9 cellular contexts compared by ENCODE assay signal in genomic region chr12:104177663-104178501, GRCh38. TPM values are rescaled to one million over a fixed set of nuclear protein-coding genes. Genes with fewer than 3 reads are reported as not detected.
A peak's percentile ranks its signal among the peaks of the same experiment; 100 is the strongest.
DNase-seq lines count a peak whose midpoint lies in the region; ATAC-seq and TF ChIP-seq lines count a peak whose summit lies in the region.
"Had no signal": no experiment of that assay in that cellular context is flagged by ENCODE, and none has a peak within 500 bp of the region (broad histone marks: within the 10 kb centered on the region; RNA-seq: fewer than 3 reads in every experiment).

No MANE protein-coding gene starts in this region.

- POLR2A ChIA-PET in CD8-positive, alpha-beta T cell (lab: Charles Lee) = no interaction called here

- no peaks in the 10 kb centered on the region for H3K9me3 Mint-ChIP-seq in activated T-helper 1 cell treated with anti-CD3 and anti-CD28 coated beads, Interleukin-12 subunit alpha, Interleukin-12 subunit beta, Interleukin-2, Interleukin-4 antibody, amounts not matched to agents 30 ng/mL and 10 ng/mL and 1 ng/mL, durations not matched to agents 14 hours and 24 hours and 36 hours
- H3K9me3 Mint-ChIP-seq in CD8-positive, alpha-beta T cell = no peaks in the 10 kb centered on the region
- H3K9me3 Mint-ChIP-seq: activated naive CD4-positive, alpha-beta T cell treated with anti-CD3 and anti-CD28 coated beads, Interleukin-2, amount 50 U/mL, for 72 hours had no signal

- no peaks in the 10 kb centered on the region for H3K36me3 Mint-ChIP-seq in activated T-helper 1 cell treated with anti-CD3 and anti-CD28 coated beads, Interleukin-12 subunit alpha, Interleukin-12 subunit beta, Interleukin-2, Interleukin-4 antibody, amounts not matched to agents 30 ng/mL and 10 ng/mL and 1 ng/mL, durations not matched to agents 14 hours and 24 hours and 36 hours (ENCODE audit: low read depth)
- H3K36me3 Mint-ChIP-seq in CD8-positive, alpha-beta T cell = no peaks in the 10 kb centered on the region
- H3K36me3 Mint-ChIP-seq: activated naive CD4-positive, alpha-beta T cell treated with anti-CD3 and anti-CD28 coated beads, Interleukin-2, amount 50 U/mL, for 72 hours had no signal

- intact Hi-C loops in activated T-helper 1 cell treated with anti-CD3 and anti-CD28 coated beads, Interleukin-12 subunit alpha, Interleukin-12 subunit beta, Interleukin-2, Interleukin-4 antibody, amounts not matched to agents 30 ng/mL and 10 ng/mL and 1 ng/mL, durations not matched to agents 14 hours and 24 hours and 36 hours (cut with micrococcal nuclease) = no loop called here
- intact Hi-C loops in CD8-positive, alpha-beta T cell (cut with DNase I, micrococcal nuclease) = no loop called here

- H4K20me1 ChIP-seq in hepatocyte (ENCODE audit: insufficient read depth, poor library complexity, severe bottlenecking) = no peaks in the 10 kb centered on the region

- H3K27me3 ChIP-seq in ACC112 (ENCODE audit: insufficient read depth, low read length) (no peaks in the 10 kb centered on the region), hepatocyte (no peaks in the 10 kb centered on the region), stomach smooth muscle (ENCODE audit: control insufficient read depth in 1 of 2, insufficient read depth in 2 of 2, low read length in 2 of 2) (no peaks in the 10 kb centered on the region)
- no peaks in the 10 kb centered on the region for H3K27me3 ChIP-seq in CD8-positive, alpha-beta T cell (ENCODE audit: insufficient read depth, low read length)

- peak overlapping the region; percentile 41 for H3K4me3 ChIP-seq in ACC112 (ENCODE audit: low read depth, low read length)
- no peak overlapping the region for H3K4me3 ChIP-seq in hepatocyte
- peak overlapping the region; percentile 14 to 40 for H3K4me3 ChIP-seq in stomach smooth muscle (ENCODE audit: low read length in 2 of 2)
- no peak overlapping the region for H3K4me3 ChIP-seq in CD8-positive, alpha-beta T cell (ENCODE audit: low read depth, low read length)

- WGBS in hepatocyte (ENCODE audit: low lambda C conversion rate, missing lambda C conversion rate) = 50% methylated on average over 8 of the region's 8 CpGs

- H3K4me2 ChIP-seq in hepatocyte = peak overlapping the region; percentile 56

- H3K27ac ChIP-seq in ACC112 (ENCODE audit: low read depth, low read length) = peak overlapping the region; percentile 91
- peak overlapping the region; percentile 59 for H3K27ac ChIP-seq in hepatocyte
- H3K27ac ChIP-seq in stomach smooth muscle (ENCODE audit: low read length) = peak overlapping the region; percentile 83
- no peak overlapping the region for H3K27ac ChIP-seq in CD8-positive, alpha-beta T cell (ENCODE audit: low read depth, low read length)

- H3K9me2 ChIP-seq in hepatocyte (replicated peaks; ENCODE audit: insufficient read depth) = no peaks in the 10 kb centered on the region

- H3K9ac ChIP-seq in stomach smooth muscle (ENCODE audit: low read length in 2 of 2) = peak overlapping the region in 1 of 2 donors; percentile 40

- no peaks in the 10 kb centered on the region for H3K79me2 ChIP-seq in ACC112 (ENCODE audit: control insufficient read depth, insufficient read depth, low read length, unreplicated experiment)
- H3K79me2 ChIP-seq in hepatocyte = no peaks in the 10 kb centered on the region

- ATAC-seq in GM18498 (IDR thresholded peaks at IDR 0.05; ENCODE audit: unreplicated experiment) = no peak
- ATAC-seq in CD8-positive, alpha-beta T cell = no peak

- H3K9me3 ChIP-seq in hepatocyte (ENCODE audit: low read depth) = no peaks in the 10 kb centered on the region
- peaks cover 0 to 4% of the 10 kb centered on the region in 2 donors for H3K9me3 ChIP-seq in stomach smooth muscle (ENCODE audit: control insufficient read depth in 2 of 2, low read length in 2 of 2)
- no peaks in the 10 kb centered on the region for H3K9me3 ChIP-seq in CD8-positive, alpha-beta T cell (ENCODE audit: low read length)

- TF ChIP-seq CTCF in hepatocyte (IDR thresholded peaks at IDR 0.05; ENCODE audit: poor library complexity) = peak; percentile 27
- no peak for TF ChIP-seq CTCF in CD8-positive, alpha-beta T cell (IDR thresholded peaks at IDR 0.05)

- H3K4me3 Mint-ChIP-seq in activated T-helper 1 cell treated with anti-CD3 and anti-CD28 coated beads, Interleukin-12 subunit alpha, Interleukin-12 subunit beta, Interleukin-2, Interleukin-4 antibody, amounts not matched to agents 30 ng/mL and 10 ng/mL and 1 ng/mL, durations not matched to agents 14 hours and 24 hours and 36 hours = peak overlapping the region; percentile 11
- H3K4me3 Mint-ChIP-seq in CD8-positive, alpha-beta T cell = no peak overlapping the region

- H3K4me1 Mint-ChIP-seq in activated T-helper 1 cell treated with anti-CD3 and anti-CD28 coated beads, Interleukin-12 subunit alpha, Interleukin-12 subunit beta, Interleukin-2, Interleukin-4 antibody, amounts not matched to agents 30 ng/mL and 10 ng/mL and 1 ng/mL, durations not matched to agents 14 hours and 24 hours and 36 hours (ENCODE audit: low read depth) = peaks cover 15% of the 10 kb centered on the region
- no peaks in the 10 kb centered on the region for H3K4me1 Mint-ChIP-seq in CD8-positive, alpha-beta T cell (ENCODE audit: low read depth)

- H2AFZ ChIP-seq in ACC112 (ENCODE audit: low read length, unreplicated experiment) (peak overlapping the region; percentile 78), hepatocyte (no peak overlapping the region)

- peak; percentile 35 for DNase-seq in HuH-7 (ENCODE audit: low spot score)
- DNase-seq in activated T-helper 1 cell treated with anti-CD3 and anti-CD28 coated beads, Interleukin-12 subunit alpha, Interleukin-12 subunit beta, Interleukin-2, Interleukin-4 antibody, amounts not matched to agents 30 ng/mL and 10 ng/mL and 1 ng/mL, durations not matched to agents 14 hours and 24 hours and 36 hours (ENCODE audit: low spot score) = no peak
- DNase-seq in hepatocyte (ENCODE audit: low spot score) = peak; percentile 67
- no peak for DNase-seq in CD8-positive, alpha-beta T cell
- DNase-seq in retina = no peak

- no peaks in the 10 kb centered on the region for H3K27me3 Mint-ChIP-seq in activated T-helper 1 cell treated with anti-CD3 and anti-CD28 coated beads, Interleukin-12 subunit alpha, Interleukin-12 subunit beta, Interleukin-2, Interleukin-4 antibody, amounts not matched to agents 30 ng/mL and 10 ng/mL and 1 ng/mL, durations not matched to agents 14 hours and 24 hours and 36 hours (ENCODE audit: insufficient read depth)
- H3K27me3 Mint-ChIP-seq in CD8-positive, alpha-beta T cell (ENCODE audit: low read depth) = no peaks in the 10 kb centered on the region

- H3K4me1 ChIP-seq in ACC112 (ENCODE audit: control insufficient read depth, insufficient read depth, low read length, unreplicated experiment) (peaks cover 43% of the 10 kb centered on the region), hepatocyte (ENCODE audit: insufficient read depth) (peaks cover 13% of the 10 kb centered on the region), stomach smooth muscle (ENCODE audit: control insufficient read depth, insufficient read depth, low read length) (peaks cover 33% of the 10 kb centered on the region)
- H3K4me1 ChIP-seq in CD8-positive, alpha-beta T cell (ENCODE audit: insufficient read depth, low read length) = no peaks in the 10 kb centered on the region

- CTCF ChIA-PET in CD8-positive, alpha-beta T cell (lab: Charles Lee) = no interaction called here

- H3K36me3 ChIP-seq in ACC112 (ENCODE audit: insufficient read depth, low read length) (no peaks in the 10 kb centered on the region), hepatocyte (replicated peaks; ENCODE audit: insufficient read depth, low read depth) (no peaks in the 10 kb centered on the region), stomach smooth muscle (ENCODE audit: control insufficient read depth in 2 of 2, insufficient read depth in 2 of 2, low read length in 2 of 2) (no peaks in the 10 kb centered on the region)
- no peaks in the 10 kb centered on the region for H3K36me3 ChIP-seq in CD8-positive, alpha-beta T cell (ENCODE audit: insufficient read depth, low read length)

- peak overlapping the region; percentile 55 for H3K27ac Mint-ChIP-seq in activated T-helper 1 cell treated with anti-CD3 and anti-CD28 coated beads, Interleukin-12 subunit alpha, Interleukin-12 subunit beta, Interleukin-2, Interleukin-4 antibody, amounts not matched to agents 30 ng/mL and 10 ng/mL and 1 ng/mL, durations not matched to agents 14 hours and 24 hours and 36 hours
- no peak overlapping the region for H3K27ac Mint-ChIP-seq in CD8-positive, alpha-beta T cell

RNA-seq across cellular contexts. Expression of gene TXNRD1, which starts 37.7 kb away (rescaled TPM):
- total RNA-seq in activated T-helper 1 cell treated with anti-CD3 and anti-CD28 coated beads, Interleukin-12 subunit alpha, Interleukin-12 subunit beta, Interleukin-2, Interleukin-4 antibody, amounts not matched to agents 30 ng/mL and 10 ng/mL and 1 ng/mL, durations not matched to agents 14 hours and 24 hours and 36 hours = 93.3 and 103 TPM in 2 replicates
- 103 and 113 TPM in 2 replicates for total RNA-seq in hepatocyte
- 40.4 and 49.8 TPM in 2 replicates for polyA plus RNA-seq in hepatocyte
- total RNA-seq in CD8-positive, alpha-beta T cell = 10 to 100 TPM; 25.1 to 33.1 TPM

RNA-seq across cellular contexts. Expression of gene NFYB, which starts 39.9 kb away (rescaled TPM):
- total RNA-seq in activated T-helper 1 cell treated with anti-CD3 and anti-CD28 coated beads, Interleukin-12 subunit alpha, Interleukin-12 subunit beta, Interleukin-2, Interleukin-4 antibody, amounts not matched to agents 30 ng/mL and 10 ng/mL and 1 ng/mL, durations not matched to agents 14 hours and 24 hours and 36 hours = 25.0 and 25.2 TPM in 2 replicates
- total RNA-seq in hepatocyte = 16.1 and 27.5 TPM in 2 replicates
- 20.4 and 31.2 TPM in 2 replicates for polyA plus RNA-seq in hepatocyte
- 10 to 100 TPM in 1 of 2 experiments, 1 to 10 TPM in 1; 9.1 to 11.2 TPM for total RNA-seq in CD8-positive, alpha-beta T cell

Comparison
In these comparisons a context has a peak if more than half of its experiments do, and no peak if none do; other contexts are left out.
1. H3K4me3 ChIP-seq: peak in ACC112 (single experiment) and stomach smooth muscle (2 of 2); none in hepatocyte (single experiment) and CD8-positive, alpha-beta T cell (single experiment).
2. DNase-seq: peak in HuH-7 (single experiment) and hepatocyte (single experiment); none in activated T-helper 1 cell treated with anti-CD3 and anti-CD28 coated beads, Interleukin-12 subunit alpha, Interleukin-12 subunit beta, Interleukin-2, Interleukin-4 antibody, amounts not matched to agents 30 ng/mL and 10 ng/mL and 1 ng/mL, durations not matched to agents 14 hours and 24 hours and 36 hours (single experiment), CD8-positive, alpha-beta T cell (0 of 7) and retina (single experiment).